In the genomic region with DNA sequence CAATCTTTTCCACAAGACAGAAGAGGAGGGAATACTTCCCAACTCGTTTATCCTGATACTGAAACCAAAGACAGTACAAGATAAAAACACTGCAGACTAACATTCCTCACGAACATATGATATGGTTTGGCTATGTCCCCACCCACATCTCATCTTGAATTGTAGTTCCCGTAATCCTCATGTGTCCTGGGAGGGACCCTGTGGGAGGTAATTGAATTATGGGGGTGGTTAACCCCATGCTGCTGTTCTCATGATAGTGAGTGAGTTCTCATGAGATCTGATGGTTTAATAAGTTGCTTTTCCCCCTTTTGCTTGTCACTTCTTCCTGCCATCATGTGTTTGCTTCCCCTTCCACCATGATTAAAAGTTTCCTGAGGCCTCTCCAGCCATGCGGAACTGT, we compare ENCODE assay signal across 24 cellular contexts.
"Had no signal": no experiment of that assay in that cellular context is flagged by ENCODE, and none has a peak within 500 bp of the region (broad histone marks: within the 10 kb centered on the region; RNA-seq: fewer than 3 reads in every experiment).

No MANE protein-coding gene starts in this region.

- H3K9me3 ChIP-seq: gastrocnemius medialis, left ventricle myocardium inferior, mucosa of descending colon, psoas muscle, right lobe of liver, suprapubic skin, thyroid gland had no signal

- H3K4me3 ChIP-seq: dorsolateral prefrontal cortex, gastrocnemius medialis, heart right ventricle, left ventricle myocardium inferior, lung, mucosa of descending colon, psoas muscle, right lobe of liver, suprapubic skin, thyroid gland had no signal

- FAIRE-seq: urothelium cell line had no signal

- H3K27ac Mint-ChIP-seq: naive thymus-derived CD8-positive, alpha-beta T cell; stimulated activated effector memory CD8-positive, alpha-beta T cell treated with anti-CD3 and anti-CD28 coated beads, Interleukin-12 subunit alpha, Interleukin-12 subunit beta, amount 100 ng/mL, for 72 hours; type B pancreatic cell had no signal

- H3K36me3 Mint-ChIP-seq: naive thymus-derived CD8-positive, alpha-beta T cell; stimulated activated effector memory CD8-positive, alpha-beta T cell treated with anti-CD3 and anti-CD28 coated beads, Interleukin-12 subunit alpha, Interleukin-12 subunit beta, amount 100 ng/mL, for 72 hours; type B pancreatic cell had no signal

- H3K27me3 Mint-ChIP-seq: type B pancreatic cell had no signal

- H3K9me3 Mint-ChIP-seq: stimulated activated effector memory CD8-positive, alpha-beta T cell treated with anti-CD3 and anti-CD28 coated beads, Interleukin-12 subunit alpha, Interleukin-12 subunit beta, amount 100 ng/mL, for 72 hours; type B pancreatic cell had no signal

- H3K4me1 Mint-ChIP-seq: neural crest cell; stimulated activated effector memory CD8-positive, alpha-beta T cell treated with anti-CD3 and anti-CD28 coated beads, Interleukin-12 subunit alpha, Interleukin-12 subunit beta, amount 100 ng/mL, for 72 hours had no signal

- H3K4me3 Mint-ChIP-seq: naive thymus-derived CD8-positive, alpha-beta T cell; neural crest cell; stimulated activated effector memory CD8-positive, alpha-beta T cell treated with anti-CD3 and anti-CD28 coated beads, Interleukin-12 subunit alpha, Interleukin-12 subunit beta, amount 100 ng/mL, for 72 hours; type B pancreatic cell had no signal

- DNase-seq: cortex of kidney; dorsolateral prefrontal cortex; effector CD8-positive, alpha-beta T cell; gastrocnemius medialis; heart right ventricle; islet precursor cell; left ventricle myocardium inferior; mucosa of descending colon; naive thymus-derived CD8-positive, alpha-beta T cell; nucleus accumbens; psoas muscle; retina; right lobe of liver; stimulated activated CD4-positive, alpha-beta T cell treated with anti-CD3 and anti-CD28 coated beads, Interleukin-4, amount 100 ng/mL, for 1 hour; stimulated activated CD8-positive, alpha-beta memory T cell treated with anti-CD3 and anti-CD28 coated beads, Interleukin-4, amount 100 ng/mL, for 48 hours; stimulated activated naive CD8-positive, alpha-beta T cell treated with anti-CD3 and anti-CD28 coated beads, Interleukin-15, Interleukin-2, amounts not matched to agents 100 U/mL and 50 U/mL, for 24 hours; thyroid gland had no signal

- H3K9ac ChIP-seq: parathyroid adenoma had no signal

- H3K27ac ChIP-seq: dorsolateral prefrontal cortex, gastrocnemius medialis, heart right ventricle, left ventricle myocardium inferior, parathyroid adenoma, psoas muscle, right lobe of liver, suprapubic skin, thyroid gland had no signal

- H3K36me3 ChIP-seq: gastrocnemius medialis, heart right ventricle, left ventricle myocardium inferior, right lobe of liver, suprapubic skin, thyroid gland had no signal

- H3K4me1 ChIP-seq: gastrocnemius medialis, left ventricle myocardium inferior, parathyroid adenoma, psoas muscle, right lobe of liver, suprapubic skin had no signal

- ATAC-seq: gastrocnemius medialis; heart right ventricle; mucosa of descending colon; naive thymus-derived CD8-positive, alpha-beta T cell; psoas muscle; right lobe of liver; stimulated activated effector memory CD8-positive, alpha-beta T cell treated with anti-CD3 and anti-CD28 coated beads, Interleukin-12 subunit alpha, Interleukin-12 subunit beta, amount 100 ng/mL, for 72 hours; stimulated activated naive CD8-positive, alpha-beta T cell treated with anti-CD3 and anti-CD28 coated beads, Interleukin-15, Interleukin-2, amounts not matched to agents 100 U/mL and 50 U/mL, for 24 hours had no signal

- H3K27me3 ChIP-seq: dorsolateral prefrontal cortex, right lobe of liver, suprapubic skin, thyroid gland had no signal
